Comparison of ENCODE assay signal across 1 cellular context in the genomic region with DNA sequence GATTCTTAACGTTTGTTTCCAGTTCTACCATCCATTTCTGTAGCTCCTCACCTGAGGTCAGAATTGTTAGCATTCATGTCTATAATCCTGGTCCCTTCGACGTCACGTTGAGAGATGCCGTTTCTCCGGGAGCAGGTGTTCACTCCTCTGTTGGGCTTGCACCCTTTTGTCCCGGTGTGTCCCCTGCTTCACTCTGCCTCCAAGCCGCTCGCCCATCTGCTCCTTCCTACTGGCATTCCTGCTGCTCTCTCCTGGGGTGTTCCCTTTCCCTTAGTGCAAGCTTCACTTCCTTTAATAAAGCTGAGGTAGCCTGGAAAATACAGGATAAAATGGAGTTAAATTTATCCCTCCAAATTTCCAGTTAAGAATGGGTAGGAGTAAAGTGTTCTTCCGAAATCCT.
TF ChIP-seq lines count a peak whose summit lies in the region.

No MANE protein-coding gene starts in this region.

TF ChIP-seq in WTC11, 78 proteins besides CTCF, POLR2A, EP300 and RAD21 (continued from another document):
- TF ChIP-seq FOXP4 (CRISPR knock-in tag; IDR thresholded peaks at IDR 0.05) (no peak), AFF4 (CRISPR knock-in tag; IDR thresholded peaks at IDR 0.05; ENCODE audit: borderline replicate concordance) (no peak), TEAD1 (CRISPR knock-in tag; IDR thresholded peaks at IDR 0.05) (no peak), ZNF317 (CRISPR knock-in tag; IDR thresholded peaks at IDR 0.05; ENCODE audit: borderline replicate concordance, low read depth) (no peak), EMX1 (CRISPR knock-in tag; IDR thresholded peaks at IDR 0.05) (no peak)
- TF ChIP-seq, protein P1, sequence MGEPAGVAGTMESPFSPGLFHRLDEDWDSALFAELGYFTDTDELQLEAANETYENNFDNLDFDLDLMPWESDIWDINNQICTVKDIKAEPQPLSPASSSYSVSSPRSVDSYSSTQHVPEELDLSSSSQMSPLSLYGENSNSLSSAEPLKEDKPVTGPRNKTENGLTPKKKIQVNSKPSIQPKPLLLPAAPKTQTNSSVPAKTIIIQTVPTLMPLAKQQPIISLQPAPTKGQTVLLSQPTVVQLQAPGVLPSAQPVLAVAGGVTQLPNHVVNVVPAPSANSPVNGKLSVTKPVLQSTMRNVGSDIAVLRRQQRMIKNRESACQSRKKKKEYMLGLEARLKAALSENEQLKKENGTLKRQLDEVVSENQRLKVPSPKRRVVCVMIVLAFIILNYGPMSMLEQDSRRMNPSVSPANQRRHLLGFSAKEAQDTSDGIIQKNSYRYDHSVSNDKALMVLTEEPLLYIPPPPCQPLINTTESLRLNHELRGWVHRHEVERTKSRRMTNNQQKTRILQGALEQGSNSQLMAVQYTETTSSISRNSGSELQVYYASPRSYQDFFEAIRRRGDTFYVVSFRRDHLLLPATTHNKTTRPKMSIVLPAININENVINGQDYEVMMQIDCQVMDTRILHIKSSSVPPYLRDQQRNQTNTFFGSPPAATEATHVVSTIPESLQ (CRISPR knock-in tag; IDR thresholded peaks at IDR 0.05) = no peak
